In genomic region chr6:18031189-18031588, GRCh38 we compare ENCODE assay signal across 1 cellular context.
TF ChIP-seq lines count a peak whose summit lies in the region.

No MANE protein-coding gene starts in this region.

TF ChIP-seq in HCT116, 20 proteins besides CTCF, POLR2A, EP300 and RAD21 (continued from another document):
- no peak for TF ChIP-seq SIN3A (IDR thresholded peaks at IDR 0.05; ENCODE audit: low read depth)
- no peak for TF ChIP-seq EZH2 (IDR thresholded peaks at IDR 0.05)
- no peak for TF ChIP-seq ATF3 (IDR thresholded peaks at IDR 0.05)
- no peak for TF ChIP-seq YY1 (IDR thresholded peaks at IDR 0.05; ENCODE audit: extremely low read depth, insufficient replicate concordance, low read depth, low read length)
- no peak for TF ChIP-seq TCF7L2 (IDR thresholded peaks at IDR 0.05; ENCODE audit: borderline replicate concordance, extremely low read depth, insufficient read depth, insufficient read length)
